Comparison of ENCODE assay signal across 9 cellular contexts in the genomic region with DNA sequence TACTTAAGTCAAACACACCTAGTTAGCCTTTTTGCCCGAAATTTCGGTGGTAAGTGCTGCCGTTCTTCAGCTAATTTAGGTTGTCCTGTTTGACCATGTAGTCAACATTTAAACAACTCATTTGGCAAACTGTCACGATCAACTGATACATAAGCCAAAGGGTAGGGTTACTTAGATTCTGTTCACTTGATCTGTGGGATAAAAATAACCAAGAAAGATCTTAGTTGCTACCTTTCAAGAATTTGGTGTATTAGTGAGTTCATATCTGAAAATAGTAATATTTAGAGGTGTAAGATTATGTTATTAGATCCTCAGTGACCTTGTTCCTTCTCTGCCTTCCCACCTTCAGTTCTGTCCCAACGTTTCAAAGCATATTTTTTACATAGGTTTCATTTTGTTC. TPM values are rescaled to one million over a fixed set of nuclear protein-coding genes. Genes with fewer than 3 reads are reported as not detected.
DNase-seq lines count a peak whose midpoint lies in the region; ATAC-seq, FAIRE-seq and TF ChIP-seq lines count a peak whose summit lies in the region.
"Had no signal": no experiment of that assay in that cellular context is flagged by ENCODE, and none has a peak within 500 bp of the region (broad histone marks: within the 10 kb centered on the region; RNA-seq: fewer than 3 reads in every experiment).

No MANE protein-coding gene starts in this region.

- no peak for TF ChIP-seq CTCF in right atrium auricular region (IDR thresholded peaks at IDR 0.05)
- TF ChIP-seq CTCF in breast epithelium (IDR thresholded peaks at IDR 0.05), result no peak
- no peak for TF ChIP-seq CTCF in mesothelial cell of epicardium (IDR thresholded peaks at IDR 0.05; ENCODE audit: unreplicated experiment)

- H3K4me1 ChIP-seq in right atrium auricular region, result peaks cover 0 to 38% of the 10 kb centered on the region in 2 donors
- peaks cover 0 to 23% of the 10 kb centered on the region in 2 donors for H3K4me1 ChIP-seq in breast epithelium

- peaks cover 43% of the 10 kb centered on the region for H3K4me1 Mint-ChIP-seq in mesothelial cell of epicardium

- H3K27ac ChIP-seq in right atrium auricular region (no peak overlapping the region), breast epithelium (peak overlapping the region; percentile 98 to 99)

- H3K27me3 Mint-ChIP-seq in mesothelial cell of epicardium (ENCODE audit: low read depth), result no peaks in the 10 kb centered on the region

- no peaks in the 10 kb centered on the region for H3K36me3 ChIP-seq in right atrium auricular region
- H3K36me3 ChIP-seq in breast epithelium, result no peaks in the 10 kb centered on the region

- H3K27ac Mint-ChIP-seq in mesothelial cell of epicardium, result peak overlapping the region; percentile 93

- peak overlapping the region; percentile 95 for H3K4me3 Mint-ChIP-seq in mesothelial cell of epicardium

- H3K4me3 ChIP-seq in right atrium auricular region (peak overlapping the region; percentile 6 to 17), breast epithelium (peak overlapping the region in 2 of 3 donors; percentile 91 to 93)

- DNase-seq in right atrium auricular region (ENCODE audit: low spot score) (no peak), left cardiac atrium (no peak), breast epithelium (ENCODE audit: low spot score in 2 of 2) (no peak), mesothelial cell of epicardium (ENCODE audit: low spot score in 2 of 2, unreplicated experiment in 2 of 2) (no peak), urothelium cell line (ENCODE audit: low spot score) (no peak), medulla oblongata (ENCODE audit: extremely low spot score) (no peak)
- DNase-seq in stimulated activated CD4-positive, alpha-beta T cell treated with anti-CD3 and anti-CD28 coated beads, Interleukin-1b, Interleukin-23, amount 100 ng/mL, for 48 hours, result no peak
- DNase-seq in activated CD4-positive, CD25-positive, alpha-beta regulatory T cell treated with anti-CD3 and anti-CD28 coated beads, Interleukin-2, amount 50 U/mL, for 72 hours, result no peak
- DNase-seq: cortex of kidney had no signal

- no peaks in the 10 kb centered on the region for H3K9me3 ChIP-seq in right atrium auricular region
- no peaks in the 10 kb centered on the region for H3K9me3 ChIP-seq in breast epithelium

- ATAC-seq in left cardiac atrium, result no peak

- TF ChIP-seq POLR2A in breast epithelium (IDR thresholded peaks at IDR 0.05), result no peak

- no peaks in the 10 kb centered on the region for H3K27me3 ChIP-seq in right atrium auricular region
- no peaks in the 10 kb centered on the region for H3K27me3 ChIP-seq in breast epithelium

- intact Hi-C loops in left cardiac atrium (cut with DNase I) (no loop called here), breast epithelium (cut with DNase I; ENCODE audit: low total_unique reads) (no loop called here)

- FAIRE-seq in urothelium cell line (lab: Jason Lieb, UNC), result no peak

- H3K9me3 Mint-ChIP-seq in mesothelial cell of epicardium, result no peaks in the 10 kb centered on the region

- peaks cover 13% of the 10 kb centered on the region for H3K36me3 Mint-ChIP-seq in mesothelial cell of epicardium

RNA-seq across cellular contexts. Expression of gene TNKS2, which starts 2.0 kb away (rescaled TPM):
- total RNA-seq in right atrium auricular region (10 to 100 TPM; 19.6 to 21.8 TPM), left cardiac atrium (10 to 100 TPM; 16.5 to 20.9 TPM), breast epithelium (10 to 100 TPM; 48.2 to 65.4 (median 50.8) TPM), mesothelial cell of epicardium (53.7 to 54.2 TPM (median 53.8 TPM) in 3 replicates)

Comparison
In these comparisons a context has a peak if more than half of its experiments do, and no peak if none do; other contexts are left out.
1. H3K27ac ChIP-seq: peak in breast epithelium (2 of 2); none in right atrium auricular region (0 of 2).